8 cellular contexts compared by ENCODE assay signal in genomic region chr10:103367379-103367781, GRCh38. TPM values are rescaled to one million over a fixed set of nuclear protein-coding genes. Genes with fewer than 3 reads are reported as not detected.
DNase-seq lines count a peak whose midpoint lies in the region; ATAC-seq and TF ChIP-seq lines count a peak whose summit lies in the region.

No MANE protein-coding gene starts in this region.

- POLR2A ChIA-PET in CD4-positive, alpha-beta T cell (lab: Charles Lee) = interaction anchor here (0.8 to 3.3 kb wide), 7 partner anchors 17 to 865 kb away, joined by 3 to 28 read pairs (median 6); partner anchors contain the start of genes ACTR1A, ATP5MK, CNNM2 and PCGF6

- no peak for ATAC-seq in CD4-positive, alpha-beta T cell (ENCODE audit: poor library complexity)
- no peak for ATAC-seq in aorta (ENCODE audit: low FRiP score)

- CTCF ChIA-PET in CD4-positive, alpha-beta T cell (lab: Charles Lee) = interaction anchor here (0.6 to 1.5 kb wide), 3 partner anchors 18 to 662 kb away, joined by 3 to 4 read pairs (median 3); no protein-coding TSS in a partner anchor

- no peaks in the 10 kb centered on the region for H3K27me3 ChIP-seq in CD4-positive, alpha-beta T cell (ENCODE audit: control insufficient read depth, insufficient read depth, low read length)
- no peaks in the 10 kb centered on the region for H3K27me3 ChIP-seq in effector memory CD4-positive, alpha-beta T cell (replicated peaks; ENCODE audit: control insufficient read depth, insufficient read depth, low read length, poor library complexity, severe bottlenecking)
- H3K27me3 ChIP-seq in neuron (ENCODE audit: insufficient read depth, low read length) (no peaks in the 10 kb centered on the region), aorta (ENCODE audit: control insufficient read depth in 1 of 2, insufficient read depth in 2 of 2, low read length in 1 of 2) (no peaks in the 10 kb centered on the region)

- H3K27ac ChIP-seq in CD4-positive, alpha-beta T cell (ENCODE audit: low read depth, low read length) = peak overlapping the region; percentile 83
- peak overlapping the region; percentile 78 for H3K27ac ChIP-seq in effector memory CD4-positive, alpha-beta T cell (ENCODE audit: insufficient read depth, low read length, poor library complexity, severe bottlenecking)
- H3K27ac ChIP-seq in aorta (ENCODE audit: low read depth in 1 of 2, low read length in 2 of 2) = peak overlapping the region in 1 of 2 donors; percentile 33

- TF ChIP-seq CTCF in CD4-positive, alpha-beta T cell (IDR thresholded peaks at IDR 0.05) = no peak
- no peak for TF ChIP-seq CTCF in NB4 (IDR thresholded peaks at IDR 0.05; ENCODE audit: low read depth, low read length)

- in situ Hi-C loops in G401 (cut with HindIII; ENCODE audit: low sequenced_read_pairs) = no loop called here

- no peak for TF ChIP-seq POLR2A in NB4 (IDR thresholded peaks at IDR 0.05; ENCODE audit: extremely low read depth, insufficient read length)

- H3K4me3 Mint-ChIP-seq in CD4-positive, alpha-beta T cell = peak overlapping the region; percentile 100

- intact Hi-C loops in CD4-positive, alpha-beta T cell (cut with DNase I, micrococcal nuclease) = loop anchor here (1.0 to 10.0 kb wide), 4 partner anchors 17 to 1673 kb away; partner anchors contain the start of genes FBXW4 (in 1 of the 2), PCGF6 (in 1 of the 2) and WBP1L (in 1 of the 2)
- intact Hi-C loops in aorta (cut with DNase I) = no loop called here

- H3K4me1 Mint-ChIP-seq in CD4-positive, alpha-beta T cell (ENCODE audit: low read depth) = peaks cover 23% of the 10 kb centered on the region

- H2AFZ ChIP-seq in neuron (ENCODE audit: low read depth, low read length) = peak overlapping the region; percentile 51

- H3K4me3 ChIP-seq in NB4 (ENCODE audit: low read depth, low read length) = peak overlapping the region; percentile 72
- H3K4me3 ChIP-seq in effector memory CD4-positive, alpha-beta T cell (ENCODE audit: insufficient read depth, low read depth, low read length, poor library complexity, severe bottlenecking) = peak overlapping the region; percentile 93
- peak overlapping the region; percentile 71 for H3K4me3 ChIP-seq in neuron (ENCODE audit: low read length)
- H3K4me3 ChIP-seq in aorta (ENCODE audit: low read length in 2 of 2) = peak overlapping the region in 1 of 2 donors; percentile 94

- no peak for DNase-seq in CD4-positive, alpha-beta T cell
- DNase-seq in NB4 (ENCODE audit: low read depth) = no peak
- DNase-seq in effector memory CD4-positive, alpha-beta T cell = no peak
- no peak for DNase-seq in G401 (ENCODE audit: low spot score)
- DNase-seq in C1 segment of cervical spinal cord (lab: John Stamatoyannopoulos, UW) = no peak
- no peak for DNase-seq in aorta
- no peak for DNase-seq in ecto neural progenitor cell (ENCODE audit: low spot score)

- H3K27ac Mint-ChIP-seq in CD4-positive, alpha-beta T cell = peak overlapping the region; percentile 80

- whole genome bisulfite sequencing in aorta, 2 donors = 58 to 63% methylated on average over 10 of the region's 10 CpGs

- H3K9me3 Mint-ChIP-seq in CD4-positive, alpha-beta T cell = peaks cover 3% of the 10 kb centered on the region

- no peaks in the 10 kb centered on the region for H3K4me1 ChIP-seq in effector memory CD4-positive, alpha-beta T cell (ENCODE audit: control insufficient read depth, insufficient read depth, low read length, poor library complexity, severe bottlenecking)
- H3K4me1 ChIP-seq in neuron (ENCODE audit: insufficient read depth, low read length) (peaks cover 7% of the 10 kb centered on the region), aorta (ENCODE audit: control insufficient read depth in 1 of 2, insufficient read depth in 2 of 2, low read length in 2 of 2) (no peaks in the 10 kb centered on the region)

- H3K36me3 Mint-ChIP-seq in CD4-positive, alpha-beta T cell (ENCODE audit: low read depth) = peaks cover 20% of the 10 kb centered on the region

- no peaks in the 10 kb centered on the region for H3K27me3 Mint-ChIP-seq in CD4-positive, alpha-beta T cell

- no peaks in the 10 kb centered on the region for H3K36me3 ChIP-seq in effector memory CD4-positive, alpha-beta T cell (ENCODE audit: control insufficient read depth, insufficient read depth, low read length)
- H3K36me3 ChIP-seq in neuron (ENCODE audit: insufficient read depth, low read length) (no peaks in the 10 kb centered on the region), aorta (ENCODE audit: control insufficient read depth in 1 of 2, insufficient read depth in 2 of 2, low read length in 1 of 2) (no peaks in the 10 kb centered on the region)

- H3K9me3 ChIP-seq in CD4-positive, alpha-beta T cell (ENCODE audit: control insufficient read depth, low read length) = no peaks in the 10 kb centered on the region
- H3K9me3 ChIP-seq in effector memory CD4-positive, alpha-beta T cell (ENCODE audit: control insufficient read depth, low read length) = no peaks in the 10 kb centered on the region
- H3K9me3 ChIP-seq in neuron (ENCODE audit: low read length) = no peaks in the 10 kb centered on the region
- no peaks in the 10 kb centered on the region for H3K9me3 ChIP-seq in aorta (ENCODE audit: control insufficient read depth, low read length)

RNA-seq across cellular contexts. Expression of gene TAF5, which starts 0.4 kb away (rescaled TPM):
- total RNA-seq in CD4-positive, alpha-beta T cell = 1 to 10 TPM; 3.8 to 4.0 TPM
- total RNA-seq in G401 (2014; rRNA removed; shearing (Covaris generic)) = 10.2 and 11.9 TPM in 2 replicates
- total RNA-seq in aorta = 1 to 10 TPM; 2.2 to 3.0 TPM
- polyA plus RNA-seq in aorta = 1 to 10 TPM in 1 of 2 donors, under 1 TPM in 1; 0.63 to 3.1 TPM

RNA-seq across cellular contexts. Expression of gene PCGF6, which starts 16.4 kb away (rescaled TPM):
- 1 to 10 TPM; 1.6 to 1.8 TPM for total RNA-seq in CD4-positive, alpha-beta T cell
- total RNA-seq in G401 (2014; rRNA removed; shearing (Covaris generic)) = 22.6 and 37.2 TPM in 2 replicates
- total RNA-seq in aorta = 1 to 10 TPM; 8.1 to 9.7 TPM
- polyA plus RNA-seq in aorta = 1 to 10 TPM; 6.4 to 9.8 TPM

RNA-seq across cellular contexts. Expression of gene ATP5MK, which starts 28.9 kb away (rescaled TPM):
- 100 to 1,000 TPM; 107 to 111 TPM for total RNA-seq in CD4-positive, alpha-beta T cell
- 274 and 320 TPM in 2 replicates for total RNA-seq in G401 (2014; rRNA removed; shearing (Covaris generic))
- 100 to 1,000 TPM; 186 to 240 TPM for total RNA-seq in aorta
- 1,000 to 10,000 TPM in 1 of 2 donors, 100 to 1,000 TPM in 1; 657 to 1,555 TPM for polyA plus RNA-seq in aorta

RNA-seq across cellular contexts. Expression of gene PDCD11, which starts 29.0 kb away (rescaled TPM):
- 10 to 100 TPM; 13.3 to 16.4 TPM for total RNA-seq in CD4-positive, alpha-beta T cell
- 42.4 and 60.6 TPM in 2 replicates for total RNA-seq in G401 (2014; rRNA removed; shearing (Covaris generic))
- 10 to 100 TPM; 22.7 to 24.2 TPM for total RNA-seq in aorta
- polyA plus RNA-seq in aorta = 10 to 100 TPM in 1 of 2 donors, 1 to 10 TPM in 1; 6.0 to 11.1 TPM

Comparison
In these comparisons a context has a peak if more than half of its experiments do, and no peak if none do; other contexts are left out.
1. intact Hi-C loops: an anchor here in CD4-positive, alpha-beta T cell (1.0 to 10.0 kb wide); none called in aorta.